In genomic region chr5:14156611-14157493, GRCh38 we compare ENCODE assay signal across 8 cellular contexts. TPM values are rescaled to one million over a fixed set of nuclear protein-coding genes. Genes with fewer than 3 reads are reported as not detected.
DNase-seq lines count a peak whose midpoint lies in the region; ATAC-seq, FAIRE-seq and TF ChIP-seq lines count a peak whose summit lies in the region.

No MANE protein-coding gene starts in this region.

- intact Hi-C loops in endothelial cell of umbilical vein (cut with micrococcal nuclease), result loop anchor here (2.0 kb wide), 1 partner anchor 30 kb away; no protein-coding TSS in a partner anchor

- H3K27ac ChIP-seq in 22Rv1, result 0 out of 2 replicates have a peak overlapping the region, but pooled peaks have one; percentile 17
- peak overlapping the region; percentile 97 for H3K27ac ChIP-seq in endothelial cell of umbilical vein (ENCODE audit: insufficient read depth, low read depth, low read length)
- H3K27ac ChIP-seq in rectal smooth muscle tissue (ENCODE audit: low read depth, low read length), result peak overlapping the region; percentile 87

- TSS peak; percentile 19 for BruUV-seq in endothelial cell of umbilical vein (replicated peaks; lab: Mats Ljungman, UMichigan)

- dilution Hi-C loops in endothelial cell of umbilical vein (cut with MboI; ENCODE audit: extremely low pct_ligation_motif_present, low sequenced_read_pairs), result no loop called here

- peaks cover 5% of the 10 kb centered on the region for H4K20me1 ChIP-seq in endothelial cell of umbilical vein (replicated peaks; ENCODE audit: control insufficient read depth, extremely low read depth, insufficient read depth, low read length)

- ATAC-seq in GM18868 (IDR thresholded peaks at IDR 0.05; ENCODE audit: unreplicated experiment) (peak; percentile 77), HG03064 (IDR thresholded peaks at IDR 0.05; ENCODE audit: low read depth, unreplicated experiment) (peak; percentile 47)

- H3K36me3 ChIP-seq in endothelial cell of umbilical vein (ENCODE audit: control insufficient read depth in 2 of 2, extremely low read depth in 1 of 2, insufficient read depth in 2 of 2, low read length in 2 of 2) (no peaks in the 10 kb centered on the region), rectal smooth muscle tissue (ENCODE audit: control insufficient read depth, insufficient read depth, low read length) (no peaks in the 10 kb centered on the region)

- H3K4me3 ChIP-seq in endothelial cell of umbilical vein (replicated peaks in 1 of 3; ENCODE audit: insufficient read depth in 1 of 3, low read depth in 1 of 3, low read length in 3 of 3) (peak overlapping the region in 1 of 3 experiments; percentile 49), rectal smooth muscle tissue (ENCODE audit: low read length) (peak overlapping the region; percentile 10)

- POLR2A ChIA-PET in endothelial cell of umbilical vein (lab: Charles Lee), result interaction anchor here (0.6 to 1.8 kb wide), 5 partner anchors 8 to 171 kb away, joined by 3 to 6 read pairs (median 3); no protein-coding TSS in a partner anchor

- no peaks in the 10 kb centered on the region for H3K27me3 ChIP-seq in endothelial cell of umbilical vein (ENCODE audit: control insufficient read depth in 2 of 2, insufficient read depth in 2 of 2, low read length in 2 of 2)
- H3K27me3 ChIP-seq in rectal smooth muscle tissue (ENCODE audit: control insufficient read depth, insufficient read depth, low read length), result no peaks in the 10 kb centered on the region

- peak overlapping the region; percentile 87 for H3K4me2 ChIP-seq in endothelial cell of umbilical vein (ENCODE audit: insufficient read depth, low read length)

- H3K4me1 ChIP-seq in endothelial cell of umbilical vein (ENCODE audit: control insufficient read depth, extremely low read depth, insufficient read depth, low read length) (peaks cover 55% of the 10 kb centered on the region), rectal smooth muscle tissue (ENCODE audit: control insufficient read depth, insufficient read depth, low read length) (peaks cover 45% of the 10 kb centered on the region)

- DNase-seq in NCI-H524 treated with DMSO at 0.1 percent for 48 hours (lab: John Stamatoyannopoulos, UW), result peak; percentile 22
- DNase-seq in endothelial cell of umbilical vein (ENCODE audit: low read depth, low spot score), result peak; percentile 91
- DNase-seq in activated naive CD4-positive, alpha-beta T cell treated with Interleukin-2 at 50 U/mL for 16 hours, result no peak
- no peak for DNase-seq in retina

- no peak for TF ChIP-seq POLR2A in endothelial cell of umbilical vein (IDR thresholded peaks at IDR 0.05; ENCODE audit: low read depth, low read length)

- H3K9me1 ChIP-seq in endothelial cell of umbilical vein (replicated peaks; ENCODE audit: control insufficient read depth, extremely low read depth, insufficient read depth, low read length), result no peaks in the 10 kb centered on the region

- CTCF ChIA-PET in endothelial cell of umbilical vein (lab: Charles Lee), result interaction anchor here (0.7 to 4.4 kb wide), 18 partner anchors 8 to 168 kb away, joined by 3 to 26 read pairs (median 6); partner anchors contain the start of gene TRIO

- no peak overlapping the region for H2AFZ ChIP-seq in endothelial cell of umbilical vein (ENCODE audit: low read depth, low read length)

- H3K9ac ChIP-seq in endothelial cell of umbilical vein (replicated peaks; ENCODE audit: extremely low read depth, insufficient read depth, low read length), result peak overlapping the region; percentile 89
- H3K9ac ChIP-seq in rectal smooth muscle tissue (ENCODE audit: low read length), result no peak overlapping the region

- no peak for TF ChIP-seq CTCF in 22Rv1 (IDR thresholded peaks at IDR 0.05)
- TF ChIP-seq CTCF in endothelial cell of umbilical vein (IDR thresholded peaks at IDR 0.05; ENCODE audit: extremely low read depth in 1 of 2, insufficient read depth in 1 of 2, low read depth in 1 of 2, low read length in 2 of 2), result no peak

- H3K9me3 ChIP-seq in endothelial cell of umbilical vein (replicated peaks; ENCODE audit: control insufficient read depth, insufficient read depth, low read length), result no peaks in the 10 kb centered on the region

- H3K79me2 ChIP-seq in endothelial cell of umbilical vein (ENCODE audit: control insufficient read depth, insufficient read depth, low read length), result peaks cover 99% of the 10 kb centered on the region

- FAIRE-seq in endothelial cell of umbilical vein (lab: Jason Lieb, UNC), result peak; percentile 85

TF ChIP-seq in endothelial cell of umbilical vein, 7 proteins besides CTCF, POLR2A, EP300 and RAD21:
- TF ChIP-seq JUN (IDR thresholded peaks at IDR 0.05; ENCODE audit: borderline replicate concordance, insufficient read depth, insufficient read length, low read depth) (peak; percentile 66), POLR2AphosphoS5 (IDR thresholded peaks at IDR 0.05; ENCODE audit: insufficient read depth, low read depth, low read length) (peak; percentile 42), FOS (IDR thresholded peaks at IDR 0.05; ENCODE audit: borderline replicate concordance, insufficient read depth, low read length) (peak; percentile 54), EZH2 (IDR thresholded peaks at IDR 0.05; ENCODE audit: borderline replicate concordance, low read depth, low read length, severe bottlenecking) (no peak)
TF ChIP-seq in endothelial cell of umbilical vein: peak in this region for 3.

RNA-seq across cellular contexts. Expression of gene TRIO, which starts 13.7 kb away (rescaled TPM):
- 242 and 248 TPM in 2 replicates for total RNA-seq in endothelial cell of umbilical vein
- polyA plus RNA-seq in endothelial cell of umbilical vein, result 78.8 and 82.9 TPM in 2 replicates
- 78.5 and 80.6 TPM in 2 replicates for polyA plus RNA-seq in endothelial cell of umbilical vein (2011; cell fraction: cytosol; rRNA removed)
- 578 and 654 TPM in 2 replicates for polyA plus RNA-seq in endothelial cell of umbilical vein (2011; cell fraction: nucleus; rRNA removed)
- 97.7 and 123 TPM in 2 replicates for polyA plus RNA-seq in endothelial cell of umbilical vein (2012)
- 717 and 753 TPM in 2 replicates for polyA minus RNA-seq in endothelial cell of umbilical vein
- 58.8 TPM for polyA minus RNA-seq in endothelial cell of umbilical vein (2011; cell fraction: cytosol; rRNA and poly(A)+ RNA removed)
- 902 and 1,116 TPM in 2 replicates for polyA minus RNA-seq in endothelial cell of umbilical vein (2011; cell fraction: nucleus; rRNA and poly(A)+ RNA removed)

Comparison
In these comparisons a context has a peak if more than half of its experiments do, and no peak if none do; other contexts are left out.
1. H3K27ac ChIP-seq: peak in every context shown above with its lines; median percentile 97 in endothelial cell of umbilical vein; 87 in rectal smooth muscle tissue; 17 in 22Rv1.
2. DNase-seq: peak in NCI-H524 treated with DMSO at 0.1 percent for 48 hours (single experiment) and endothelial cell of umbilical vein (single experiment); none in activated naive CD4-positive, alpha-beta T cell treated with Interleukin-2 at 50 U/mL for 16 hours (single experiment) and retina (single experiment).